Comparison of ENCODE assay signal across 8 cellular contexts in the genomic region with DNA sequence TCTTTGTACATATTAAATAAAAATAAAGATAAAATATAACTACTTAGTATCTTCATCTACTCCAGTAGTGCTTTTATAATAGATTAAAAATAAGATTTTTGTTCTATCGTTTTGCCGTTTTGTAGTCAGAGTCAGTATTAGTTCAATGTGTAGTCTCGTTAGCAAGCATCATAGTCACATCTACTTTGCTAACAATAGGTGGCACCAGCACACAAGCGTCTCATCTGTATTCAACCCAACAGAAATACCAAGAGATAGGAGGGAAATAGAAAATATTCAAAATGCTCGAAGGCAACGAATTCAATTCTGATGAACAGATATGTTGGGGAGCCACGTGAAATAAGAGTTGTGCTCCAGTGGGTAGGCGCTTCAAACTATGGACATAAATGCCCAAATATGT. TPM values are rescaled to one million over a fixed set of nuclear protein-coding genes. Genes with fewer than 3 reads are reported as not detected.
A peak's percentile ranks its signal among the peaks of the same experiment; 100 is the strongest.
DNase-seq lines count a peak whose midpoint lies in the region; ATAC-seq and TF ChIP-seq lines count a peak whose summit lies in the region.

No MANE protein-coding gene starts in this region.

- no peaks in the 10 kb centered on the region for H3K9me3 Mint-ChIP-seq in stimulated activated naive B cell treated with anti-CD40 and anti-IgM and Interleukin-4, amounts not matched to agents 10 μg/mL and 1 μg/mL and 100 μg/mL, for 72 hours
- H3K9me3 Mint-ChIP-seq in activated CD4-positive, alpha-beta memory T cell treated with anti-CD3 and anti-CD28 coated beads, Interleukin-2, amount 10 ng/mL, durations not matched to agents 7 days and 5 days = no peaks in the 10 kb centered on the region
- H3K9me3 Mint-ChIP-seq in activated CD4-positive, alpha-beta memory T cell treated with anti-CD3 and anti-CD28 coated beads for 36 hours = no peaks in the 10 kb centered on the region
- H3K9me3 Mint-ChIP-seq in glutamatergic neuron (ENCODE audit: unreplicated experiment) = no peaks in the 10 kb centered on the region

- POLR2A ChIA-PET in activated CD4-positive, alpha-beta memory T cell treated with anti-CD3 and anti-CD28 coated beads, Interleukin-2, amount 10 ng/mL, durations not matched to agents 7 days and 5 days (lab: Charles Lee) = no interaction called here
- POLR2A ChIA-PET in activated CD4-positive, alpha-beta memory T cell treated with anti-CD3 and anti-CD28 coated beads for 36 hours (lab: Charles Lee) = no interaction called here

- no peak overlapping the region for H2AFZ ChIP-seq in OCI-LY1 (ENCODE audit: low read length)

- H3K4me3 ChIP-seq in OCI-LY1 (ENCODE audit: low read depth, low read length, poor library complexity, severe bottlenecking) = no peak overlapping the region
- no peak overlapping the region for H3K4me3 ChIP-seq in esophagus squamous epithelium

- no peak overlapping the region for H3K9ac ChIP-seq in OCI-LY1 (ENCODE audit: low read length)

- H3F3A ChIP-seq in OCI-LY1 (ENCODE audit: insufficient read depth, low read length) = no peaks in the 10 kb centered on the region

- H3K9me3 ChIP-seq in OCI-LY1 (ENCODE audit: low read length) (no peaks in the 10 kb centered on the region), esophagus squamous epithelium (no peaks in the 10 kb centered on the region)

- no peaks in the 10 kb centered on the region for H3K79me2 ChIP-seq in OCI-LY1 (ENCODE audit: insufficient read depth, low read length)

- peak; percentile 51 for DNase-seq in Daoy (ENCODE audit: low read depth)
- DNase-seq in esophagus squamous epithelium (lab: John Stamatoyannopoulos, UW) = no peak
- no peak for DNase-seq in stimulated activated naive B cell treated with anti-CD40 and anti-IgM and Interleukin-4, amounts not matched to agents 10 μg/mL and 1 μg/mL and 100 μg/mL, for 72 hours
- DNase-seq in activated CD4-positive, alpha-beta memory T cell treated with anti-CD3 and anti-CD28 coated beads, Interleukin-2, amount 10 ng/mL, durations not matched to agents 7 days and 5 days = no peak
- no peak for DNase-seq in activated CD4-positive, alpha-beta memory T cell treated with anti-CD3 and anti-CD28 coated beads for 36 hours
- no peak for DNase-seq in glutamatergic neuron

- H3K36me3 ChIP-seq in OCI-LY1 (ENCODE audit: insufficient read depth, low read length) = no peaks in the 10 kb centered on the region
- H3K36me3 ChIP-seq in esophagus squamous epithelium = no peaks in the 10 kb centered on the region

- TF ChIP-seq POLR2A in esophagus squamous epithelium (IDR thresholded peaks at IDR 0.05) = no peak

- CTCF ChIA-PET in activated CD4-positive, alpha-beta memory T cell treated with anti-CD3 and anti-CD28 coated beads, Interleukin-2, amount 10 ng/mL, durations not matched to agents 7 days and 5 days (lab: Charles Lee) = interaction anchor here (0.7 to 1.4 kb wide), 3 partner anchors 10 to 13 kb away, joined by 3 to 6 read pairs (median 3); no protein-coding TSS in a partner anchor
- CTCF ChIA-PET in activated CD4-positive, alpha-beta memory T cell treated with anti-CD3 and anti-CD28 coated beads for 36 hours (lab: Charles Lee) = interaction anchor here (0.7 to 0.9 kb wide), 5 partner anchors 11 to 1395 kb away, joined by 3 to 4 read pairs (median 3); no protein-coding TSS in a partner anchor

- H3K27me3 Mint-ChIP-seq in stimulated activated naive B cell treated with anti-CD40 and anti-IgM and Interleukin-4, amounts not matched to agents 10 μg/mL and 1 μg/mL and 100 μg/mL, for 72 hours = peaks cover 7 to 22% of the 10 kb centered on the region in 2 donors
- H3K27me3 Mint-ChIP-seq in activated CD4-positive, alpha-beta memory T cell treated with anti-CD3 and anti-CD28 coated beads, Interleukin-2, amount 10 ng/mL, durations not matched to agents 7 days and 5 days = peaks cover 8% of the 10 kb centered on the region
- peaks cover 3% of the 10 kb centered on the region for H3K27me3 Mint-ChIP-seq in activated CD4-positive, alpha-beta memory T cell treated with anti-CD3 and anti-CD28 coated beads for 36 hours
- no peaks in the 10 kb centered on the region for H3K27me3 Mint-ChIP-seq in glutamatergic neuron (ENCODE audit: unreplicated experiment)

- peak; percentile 57 for ATAC-seq in HG02798 (IDR thresholded peaks at IDR 0.05; ENCODE audit: poor library complexity, unreplicated experiment)
- peak; percentile 50 to 64 for ATAC-seq in stimulated activated naive B cell treated with anti-CD40 and anti-IgM and Interleukin-4, amounts not matched to agents 10 μg/mL and 1 μg/mL and 100 μg/mL, for 72 hours (replicated peaks)

- intact Hi-C loops in esophagus squamous epithelium (cut with DNase I) = no loop called here
- intact Hi-C loops in activated CD4-positive, alpha-beta memory T cell treated with anti-CD3 and anti-CD28 coated beads for 36 hours (cut with micrococcal nuclease) = no loop called here

- no peaks in the 10 kb centered on the region for H4K20me1 ChIP-seq in OCI-LY1 (ENCODE audit: insufficient read depth, low read length)

- no peak overlapping the region for H3K4me3 Mint-ChIP-seq in stimulated activated naive B cell treated with anti-CD40 and anti-IgM and Interleukin-4, amounts not matched to agents 10 μg/mL and 1 μg/mL and 100 μg/mL, for 72 hours
- H3K4me3 Mint-ChIP-seq in activated CD4-positive, alpha-beta memory T cell treated with anti-CD3 and anti-CD28 coated beads, Interleukin-2, amount 10 ng/mL, durations not matched to agents 7 days and 5 days = no peak overlapping the region
- H3K4me3 Mint-ChIP-seq in activated CD4-positive, alpha-beta memory T cell treated with anti-CD3 and anti-CD28 coated beads for 36 hours = no peak overlapping the region
- no peak overlapping the region for H3K4me3 Mint-ChIP-seq in glutamatergic neuron (ENCODE audit: unreplicated experiment)

- H3K27ac ChIP-seq in OCI-LY1 (ENCODE audit: low read depth, low read length, poor library complexity, severe bottlenecking) (no peak overlapping the region), esophagus squamous epithelium (no peak overlapping the region)

- WGBS in esophagus squamous epithelium, 2 donors = 23 to 32% methylated on average over 8 of the region's 8 CpGs

- H3K36me3 Mint-ChIP-seq in stimulated activated naive B cell treated with anti-CD40 and anti-IgM and Interleukin-4, amounts not matched to agents 10 μg/mL and 1 μg/mL and 100 μg/mL, for 72 hours = no peaks in the 10 kb centered on the region
- H3K36me3 Mint-ChIP-seq in activated CD4-positive, alpha-beta memory T cell treated with anti-CD3 and anti-CD28 coated beads, Interleukin-2, amount 10 ng/mL, durations not matched to agents 7 days and 5 days (ENCODE audit: low read depth) = no peaks in the 10 kb centered on the region
- no peaks in the 10 kb centered on the region for H3K36me3 Mint-ChIP-seq in activated CD4-positive, alpha-beta memory T cell treated with anti-CD3 and anti-CD28 coated beads for 36 hours
- H3K36me3 Mint-ChIP-seq in glutamatergic neuron (ENCODE audit: unreplicated experiment) = peaks cover 4% of the 10 kb centered on the region

- no peaks in the 10 kb centered on the region for H3K4me1 ChIP-seq in OCI-LY1 (ENCODE audit: insufficient read depth, low read length, severe bottlenecking)
- H3K4me1 ChIP-seq in esophagus squamous epithelium = no peaks in the 10 kb centered on the region

- H3K9me2 ChIP-seq in OCI-LY1 (ENCODE audit: low read depth, low read length) = no peaks in the 10 kb centered on the region

- H3K27me3 ChIP-seq in OCI-LY1 (ENCODE audit: insufficient read depth, low read length) (no peaks in the 10 kb centered on the region), esophagus squamous epithelium (peaks cover 0 to 6% (median 0%) of the 10 kb centered on the region in 4 donors)

- no peaks in the 10 kb centered on the region for H3K4me1 Mint-ChIP-seq in stimulated activated naive B cell treated with anti-CD40 and anti-IgM and Interleukin-4, amounts not matched to agents 10 μg/mL and 1 μg/mL and 100 μg/mL, for 72 hours
- H3K4me1 Mint-ChIP-seq in activated CD4-positive, alpha-beta memory T cell treated with anti-CD3 and anti-CD28 coated beads, Interleukin-2, amount 10 ng/mL, durations not matched to agents 7 days and 5 days = peaks cover 4% of the 10 kb centered on the region
- no peaks in the 10 kb centered on the region for H3K4me1 Mint-ChIP-seq in activated CD4-positive, alpha-beta memory T cell treated with anti-CD3 and anti-CD28 coated beads for 36 hours (ENCODE audit: low read depth)
- H3K4me1 Mint-ChIP-seq in glutamatergic neuron (ENCODE audit: low read depth, unreplicated experiment) = no peaks in the 10 kb centered on the region

- no peak overlapping the region for H3K4me2 ChIP-seq in OCI-LY1 (ENCODE audit: low read length)

- no peak overlapping the region for H3K27ac Mint-ChIP-seq in stimulated activated naive B cell treated with anti-CD40 and anti-IgM and Interleukin-4, amounts not matched to agents 10 μg/mL and 1 μg/mL and 100 μg/mL, for 72 hours
- H3K27ac Mint-ChIP-seq in activated CD4-positive, alpha-beta memory T cell treated with anti-CD3 and anti-CD28 coated beads, Interleukin-2, amount 10 ng/mL, durations not matched to agents 7 days and 5 days = no peak overlapping the region
- no peak overlapping the region for H3K27ac Mint-ChIP-seq in activated CD4-positive, alpha-beta memory T cell treated with anti-CD3 and anti-CD28 coated beads for 36 hours
- H3K27ac Mint-ChIP-seq in glutamatergic neuron (ENCODE audit: unreplicated experiment) = no peak overlapping the region

- peak; percentile 68 for TF ChIP-seq CTCF in OCI-LY1 (IDR thresholded peaks at IDR 0.05; ENCODE audit: low read length)
- TF ChIP-seq CTCF in esophagus squamous epithelium (IDR thresholded peaks at IDR 0.05) = peak in 4 of 6 experiments; percentile 13 to 52 (median 23)
- no peak for TF ChIP-seq CTCF in glutamatergic neuron (IDR thresholded peaks at IDR 0.05; ENCODE audit: partially characterized antibody, unreplicated experiment)

RNA-seq across cellular contexts. Expression of gene MICU2, which starts 21.4 kb away (rescaled TPM):
- 72.9 and 81.2 TPM in 2 replicates for total RNA-seq in Daoy (2014; rRNA removed; shearing (Covaris generic))
- 10 to 100 TPM; 48.4 to 61.6 (median 51.9) TPM for total RNA-seq in esophagus squamous epithelium
- total RNA-seq in activated CD4-positive, alpha-beta memory T cell treated with anti-CD3 and anti-CD28 coated beads, Interleukin-2, amount 10 ng/mL, durations not matched to agents 7 days and 5 days = 10 to 100 TPM; 33.8 to 34.0 TPM
- total RNA-seq in activated CD4-positive, alpha-beta memory T cell treated with anti-CD3 and anti-CD28 coated beads for 36 hours = 10 to 100 TPM; 32.6 to 33.3 TPM
- 37.2 TPM for total RNA-seq in glutamatergic neuron (ENCODE audit: unreplicated experiment)

RNA-seq across cellular contexts. Expression of gene FGF9, which starts 45.5 kb away (rescaled TPM):
- total RNA-seq in Daoy (2014; rRNA removed; shearing (Covaris generic)) = 0.60 and 0.74 TPM in 2 replicates
- total RNA-seq in esophagus squamous epithelium (under 1 TPM in 1 of 4 donors, not detected in 3; 0.76 TPM), glutamatergic neuron (ENCODE audit: unreplicated experiment) (19.5 TPM)
- under 1 TPM; 0.08 to 0.20 TPM for total RNA-seq in activated CD4-positive, alpha-beta memory T cell treated with anti-CD3 and anti-CD28 coated beads, Interleukin-2, amount 10 ng/mL, durations not matched to agents 7 days and 5 days
- total RNA-seq in activated CD4-positive, alpha-beta memory T cell treated with anti-CD3 and anti-CD28 coated beads for 36 hours = under 1 TPM in 1 of 2 experiments, not detected in 1; 0.07 TPM

Comparison
In these comparisons a context has a peak if more than half of its experiments do, and no peak if none do; other contexts are left out.
1. RNA of gene FGF9, which starts 45.5 kb away (total RNA-seq): 19.5 TPM in glutamatergic neuron (single experiment); 0.60 to 0.74 TPM in Daoy, 0.07 TPM in activated CD4-positive, alpha-beta memory T cell treated with anti-CD3 and anti-CD28 coated beads for 36 hours, 0.08 to 0.20 TPM in activated CD4-positive, alpha-beta memory T cell treated with anti-CD3 and anti-CD28 coated beads, Interleukin-2, amount 10 ng/mL, durations not matched to agents 7 days and 5 days and 0.76 TPM in esophagus squamous epithelium; every median in the first group is over 10 times any median in the second.